7 cellular contexts compared by ENCODE assay signal in the genomic region with DNA sequence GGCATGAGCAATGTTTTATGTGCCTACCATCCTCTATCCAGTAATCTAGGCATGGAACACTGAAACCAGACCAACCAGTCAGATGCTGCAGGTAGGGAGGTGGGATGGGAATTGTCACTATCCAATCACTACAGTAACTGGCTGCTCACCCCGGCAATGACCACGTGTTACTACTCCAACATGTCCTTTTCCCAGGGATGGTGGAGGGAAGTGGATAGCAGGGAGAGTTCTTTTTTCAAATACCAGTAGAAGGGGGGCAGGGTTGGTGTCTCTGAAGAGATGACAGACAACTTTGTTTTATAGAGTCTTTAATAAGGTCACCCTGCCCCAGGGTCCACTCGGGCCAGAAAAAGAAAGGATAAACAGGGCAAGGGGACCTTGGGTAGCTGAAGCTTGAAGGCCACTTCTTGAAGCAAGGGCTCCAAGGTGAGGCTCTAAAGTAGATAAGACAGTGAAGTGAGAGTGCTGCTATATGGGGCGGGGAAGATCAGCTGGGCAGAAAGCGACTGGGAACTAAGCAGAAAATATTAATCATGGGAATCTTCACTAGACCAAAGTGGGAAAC. TPM values are rescaled to one million over a fixed set of nuclear protein-coding genes. Genes with fewer than 3 reads are reported as not detected.
DNase-seq lines count a peak whose midpoint lies in the region; FAIRE-seq and TF ChIP-seq lines count a peak whose summit lies in the region.
"Had no signal": no experiment of that assay in that cellular context is flagged by ENCODE, and none has a peak within 500 bp of the region (broad histone marks: within the 10 kb centered on the region; RNA-seq: fewer than 3 reads in every experiment).

No MANE protein-coding gene starts in this region.

- FAIRE-seq in GM12891 (lab: Jason Lieb, UNC) = no peak

- peaks cover 35% of the 10 kb centered on the region for H3K4me1 Mint-ChIP-seq in chondrocyte (ENCODE audit: low read depth)

- H3K9ac ChIP-seq in HUES6 (ENCODE audit: low read length) = no peak overlapping the region

- H3K9me3 ChIP-seq in HUES6 (ENCODE audit: control insufficient read depth, insufficient read depth, low read depth, low read length) (no peaks in the 10 kb centered on the region), osteoblast (ENCODE audit: low read depth, low read length) (no peaks in the 10 kb centered on the region)

- peaks cover 83% of the 10 kb centered on the region for H3K79me2 ChIP-seq in osteoblast (ENCODE audit: insufficient read depth, low read length)

- no peaks in the 10 kb centered on the region for H3K9me3 Mint-ChIP-seq in chondrocyte (ENCODE audit: low read depth)

- peak overlapping the region; percentile 86 for H3K4me3 Mint-ChIP-seq in chondrocyte (ENCODE audit: unreplicated experiment)

- H3K36me3 ChIP-seq in HUES6 (ENCODE audit: control insufficient read depth, insufficient read depth, low read length) (peaks cover 62% of the 10 kb centered on the region), osteoblast (ENCODE audit: insufficient read depth, low read length) (peaks cover 72% of the 10 kb centered on the region)

- TF ChIP-seq POLR2A in GM12891 (IDR thresholded peaks at IDR 0.05; ENCODE audit: low read depth, low read length) = no peak

- H3K27ac Mint-ChIP-seq in chondrocyte (ENCODE audit: unreplicated experiment) = peak overlapping the region; percentile 95

- H3K27me3 ChIP-seq in HUES6 (ENCODE audit: control insufficient read depth, insufficient read depth, low read length) (no peaks in the 10 kb centered on the region), osteoblast (ENCODE audit: insufficient read depth, low read length) (no peaks in the 10 kb centered on the region)

- in situ Hi-C loops in GM13976 (cut with MboI; ENCODE audit: low sequenced_read_pairs, unreplicated experiment) = no loop called here

- no peak for TF ChIP-seq CTCF in chondrocyte (IDR thresholded peaks at IDR 0.05)
- TF ChIP-seq CTCF in osteoblast (IDR thresholded peaks at IDR 0.05; ENCODE audit: extremely low read depth, low read depth, low read length) = no peak
- TF ChIP-seq CTCF in GM13976 (IDR thresholded peaks at IDR 0.05; ENCODE audit: borderline replicate concordance, control extremely low read depth, extremely low read depth, insufficient read depth, missing control alignments) = no peak

- DNase-seq in chondrocyte (ENCODE audit: low spot score) (no peak), osteoblast (ENCODE audit: insufficient read length, low spot score, missing footprints) (peak; percentile 22), GM13976 (ENCODE audit: low spot score) (no peak), GM12891 (ENCODE audit: insufficient read length, low spot score) (no peak), cortex of kidney (lab: John Stamatoyannopoulos, UW) (no peak)

- peaks cover 31% of the 10 kb centered on the region for H4K20me1 ChIP-seq in osteoblast (ENCODE audit: insufficient read depth, low read length)

- no peak overlapping the region for H2AFZ ChIP-seq in osteoblast (ENCODE audit: low read length)

- H3K27ac ChIP-seq in HUES6 (ENCODE audit: low read depth, low read length) = no peak overlapping the region; the same call in 1 of the 2 replicates
- peak overlapping the region; percentile 78 for H3K27ac ChIP-seq in osteoblast (ENCODE audit: low read depth, low read length)

- peak overlapping the region; percentile 98 for H3K4me2 ChIP-seq in osteoblast (ENCODE audit: insufficient read depth, low read length)

- peaks cover 40% of the 10 kb centered on the region for H3K4me1 ChIP-seq in HUES6 (ENCODE audit: control insufficient read depth, insufficient read depth, low read length)
- peaks cover 39% of the 10 kb centered on the region for H3K4me1 ChIP-seq in osteoblast (ENCODE audit: insufficient read depth, low read length)

- no peaks in the 10 kb centered on the region for H3K27me3 Mint-ChIP-seq in chondrocyte (ENCODE audit: low read depth)

- H3K4me3 ChIP-seq in HUES6 (ENCODE audit: low read depth, low read length) (peak overlapping the region; percentile 98), osteoblast (ENCODE audit: insufficient read depth, low read length) (peak overlapping the region; percentile 86)

- peaks cover 12% of the 10 kb centered on the region for H3K36me3 Mint-ChIP-seq in chondrocyte (ENCODE audit: low read depth)

TF ChIP-seq in GM12891, 5 proteins besides CTCF, POLR2A, EP300 and RAD21:
- TF ChIP-seq SPI1 (IDR thresholded peaks at IDR 0.05; ENCODE audit: low read depth, low read length) (no peak), POU2F2 (IDR thresholded peaks at IDR 0.05; ENCODE audit: low read depth, low read length) (no peak), PAX5 (IDR thresholded peaks at IDR 0.05; ENCODE audit: insufficient read depth, low read length, severe bottlenecking) (no peak), POLR2AphosphoS5 (IDR thresholded peaks at IDR 0.05; ENCODE audit: low read depth, low read length) (no peak), TAF1 (IDR thresholded peaks at IDR 0.05; ENCODE audit: low read depth, low read length) (no peak)

RNA-seq across cellular contexts. Expression of gene CDH24, which starts 14.7 kb away (rescaled TPM):
- total RNA-seq in chondrocyte (9.3 to 10.6 TPM (median 10.2 TPM) in 3 replicates), osteoblast (3.3 and 3.5 TPM in 2 replicates)
- 1.1 TPM for polyA plus RNA-seq in GM12891 (2012; ENCODE audit: low read depth, missing spikeins)

RNA-seq across cellular contexts. Expression of gene ACIN1, which starts 22.9 kb away (rescaled TPM):
- total RNA-seq in chondrocyte (129 to 169 TPM (median 137 TPM) in 3 replicates), osteoblast (90.5 and 103 TPM in 2 replicates)
- 77.2 TPM for polyA plus RNA-seq in GM12891 (2012; ENCODE audit: low read depth, missing spikeins)

RNA-seq across cellular contexts. Expression of gene C14orf119, which starts 23.2 kb away (rescaled TPM):
- total RNA-seq in chondrocyte = 51.0 to 56.8 TPM (median 52.5 TPM) in 3 replicates
- 41.5 and 43.1 TPM in 2 replicates for total RNA-seq in osteoblast
- 31.5 TPM for polyA plus RNA-seq in GM12891 (2012; ENCODE audit: low read depth, missing spikeins)

RNA-seq across cellular contexts. Expression of gene PSMB11, which starts 30.0 kb away (rescaled TPM):
- total RNA-seq in chondrocyte = not detected in 3 replicates
- not detected in 2 replicates for total RNA-seq in osteoblast
- polyA plus RNA-seq in GM12891 (2012; ENCODE audit: low read depth, missing spikeins) = not detected
- total RNA-seq: HT1080 had no signal

RNA-seq across cellular contexts. Expression of gene CIROP, which starts 32.7 kb away (rescaled TPM):
- total RNA-seq in chondrocyte = not detected in 3 replicates
- under 0.01 TPM in 1 of 2 replicates, not detected in the other for total RNA-seq in osteoblast
- polyA plus RNA-seq in GM12891 (2012; ENCODE audit: low read depth, missing spikeins) = not detected
- total RNA-seq: HT1080 had no signal
